Comparison of ENCODE assay signal across 16 cellular contexts in genomic region chr11:66008468-66009101, GRCh38. TPM values are rescaled to one million over a fixed set of nuclear protein-coding genes. Genes with fewer than 3 reads are reported as not detected.
A peak's percentile ranks its signal among the peaks of the same experiment; 100 is the strongest.
DNase-seq lines count a peak whose midpoint lies in the region; ATAC-seq, FAIRE-seq and TF ChIP-seq lines count a peak whose summit lies in the region.
"Had no signal": no experiment of that assay in that cellular context is flagged by ENCODE, and none has a peak within 500 bp of the region (broad histone marks: within the 10 kb centered on the region; RNA-seq: fewer than 3 reads in every experiment).

No MANE protein-coding gene starts in this region.

- intact Hi-C loops in mammary epithelial cell (cut with micrococcal nuclease) = no loop called here

- 21% methylated on average over 7 of the region's 10 CpGs for WGBS in mammary epithelial cell (ENCODE audit: low coverage, missing lambda C conversion rate)
- 56 to 63% (median 60%) methylated on average over 10 of the region's 10 CpGs for WGBS in small intestine, 3 donors

- ATAC-seq in DND-41 (ENCODE audit: insufficient read depth, low read depth) (peak; percentile 10; the same call in 1 of the 3 replicates), HG03280 (IDR thresholded peaks at IDR 0.05; ENCODE audit: unreplicated experiment) (no peak)
- ATAC-seq: body of pancreas; effector memory CD8-positive, alpha-beta T cell; right cardiac atrium; T-cell had no signal

- no peak for FAIRE-seq in small intestine (lab: Jason Lieb, UNC)

- TF ChIP-seq CTCF in DND-41 (IDR thresholded peaks at IDR 0.05; ENCODE audit: borderline replicate concordance, extremely low read depth, low read length, poor library complexity, severe bottlenecking) = no peak
- TF ChIP-seq CTCF in mammary epithelial cell (conservative IDR thresholded peaks at IDR 0.05 in 1 of 2, IDR thresholded peaks at IDR 0.05 in 1 of 2; ENCODE audit: extremely low read depth in 1 of 2, insufficient read depth in 1 of 2, low read depth in 1 of 2, low read length in 2 of 2) = no peak
- TF ChIP-seq CTCF in osteoblast (IDR thresholded peaks at IDR 0.05; ENCODE audit: extremely low read depth, low read depth, low read length) = no peak

- dilution Hi-C loops in mammary epithelial cell (cut with HindIII; ENCODE audit: low sequenced_read_pairs) = no loop called here

- CTCF ChIA-PET in mammary epithelial cell (lab: Charles Lee; ENCODE audit: low non-redundant PET) = no interaction called here

- H3K79me2 ChIP-seq in DND-41 (ENCODE audit: insufficient read depth, low read length) (peaks cover 5% of the 10 kb centered on the region), mammary epithelial cell (ENCODE audit: insufficient read depth, low read length) (peaks cover 10% of the 10 kb centered on the region), osteoblast (ENCODE audit: insufficient read depth, low read length) (peaks cover 8% of the 10 kb centered on the region)

- H3K9me3 ChIP-seq in DND-41 (ENCODE audit: insufficient read depth, low read length, severe bottlenecking) (no peaks in the 10 kb centered on the region), mammary epithelial cell (replicated peaks; ENCODE audit: insufficient read depth, low read length) (no peaks in the 10 kb centered on the region), osteoblast (ENCODE audit: low read depth, low read length) (no peaks in the 10 kb centered on the region), small intestine (ENCODE audit: control insufficient read depth, low read depth) (no peaks in the 10 kb centered on the region)
- H3K9me3 ChIP-seq: body of pancreas had no signal

- H3K4me1 ChIP-seq in DND-41 (ENCODE audit: insufficient read depth, low read length) (peaks cover 23% of the 10 kb centered on the region), mammary epithelial cell (ENCODE audit: insufficient read depth, low read length) (peaks cover 42% of the 10 kb centered on the region), osteoblast (ENCODE audit: insufficient read depth, low read length) (peaks cover 12% of the 10 kb centered on the region), small intestine (ENCODE audit: control insufficient read depth in 2 of 2, insufficient read depth in 1 of 2, low read depth in 1 of 2, low read length in 1 of 2) (peaks cover 0 to 2% of the 10 kb centered on the region in 2 donors)

- DNase-seq in DND-41 = no peak
- peak; percentile 78 for DNase-seq in M059J (ENCODE audit: low read depth)
- peak; percentile 63 for DNase-seq in mammary epithelial cell
- DNase-seq in osteoblast (ENCODE audit: insufficient read length, low spot score, missing footprints) = peak; percentile 71
- DNase-seq in DMS53 (lab: John Stamatoyannopoulos, UW) = no peak
- no peak for DNase-seq in small intestine
- DNase-seq: activated CD4-positive, alpha-beta T cell treated with anti-CD3 and anti-CD28 coated beads, Interleukin-2, amount 50 U/mL, for 4 hours; activated gamma-delta T cell; body of pancreas; effector memory CD8-positive, alpha-beta T cell; islet precursor cell; NCI-H187 treated with DMSO at 0.1 percent for 48 hours; right cardiac atrium; T-cell had no signal

- peaks cover 22% of the 10 kb centered on the region for H3K36me3 ChIP-seq in DND-41 (ENCODE audit: insufficient read depth, low read length)
- H3K36me3 ChIP-seq in mammary epithelial cell (ENCODE audit: insufficient read depth, low read length) = peaks cover 4% of the 10 kb centered on the region
- H3K36me3 ChIP-seq in osteoblast (ENCODE audit: insufficient read depth, low read length) = peaks cover 13% of the 10 kb centered on the region
- H3K36me3 ChIP-seq in small intestine (ENCODE audit: control insufficient read depth in 2 of 2, insufficient read depth in 2 of 2, low read length in 2 of 2) = peaks cover 0 to 2% of the 10 kb centered on the region in 2 donors

- H2AFZ ChIP-seq in DND-41 (ENCODE audit: low read depth, low read length) (no peak overlapping the region), mammary epithelial cell (ENCODE audit: low read depth, low read length) (peak overlapping the region; percentile 66), osteoblast (ENCODE audit: low read length) (peak overlapping the region; percentile 81)

- H4K20me1 ChIP-seq in DND-41 (ENCODE audit: insufficient read depth, low read length) (peaks cover 19% of the 10 kb centered on the region), mammary epithelial cell (ENCODE audit: insufficient read depth, low read length) (no peaks in the 10 kb centered on the region), osteoblast (ENCODE audit: insufficient read depth, low read length) (no peaks in the 10 kb centered on the region)

- no peaks in the 10 kb centered on the region for H3K27me3 ChIP-seq in DND-41 (ENCODE audit: insufficient read depth, low read length, poor library complexity)
- no peaks in the 10 kb centered on the region for H3K27me3 ChIP-seq in mammary epithelial cell (ENCODE audit: insufficient read depth, low read length)
- H3K27me3 ChIP-seq in osteoblast (ENCODE audit: insufficient read depth, low read length) = no peaks in the 10 kb centered on the region
- H3K27me3 ChIP-seq in small intestine (ENCODE audit: control insufficient read depth in 2 of 2, insufficient read depth in 2 of 2, low read length in 2 of 2) = peaks cover 0 to 12% of the 10 kb centered on the region in 2 donors
- H3K27me3 ChIP-seq: body of pancreas had no signal

- no TSS peak for BruUV-seq in mammary epithelial cell (replicated peaks; lab: Mats Ljungman, UMichigan)

- H3K4me2 ChIP-seq in DND-41 (ENCODE audit: insufficient read depth, low read length) (no peak overlapping the region), mammary epithelial cell (ENCODE audit: insufficient read depth, low read depth, low read length) (peak overlapping the region; percentile 22), osteoblast (ENCODE audit: insufficient read depth, low read length) (no peak overlapping the region)

- H3K27ac ChIP-seq in DND-41 (ENCODE audit: low read length) = no peak overlapping the region
- no peak overlapping the region for H3K27ac ChIP-seq in mammary epithelial cell (ENCODE audit: insufficient read depth, low read depth, low read length)
- no peak overlapping the region for H3K27ac ChIP-seq in osteoblast (ENCODE audit: low read depth, low read length)
- H3K27ac ChIP-seq in small intestine (ENCODE audit: low read depth in 1 of 2, low read length in 1 of 2) = no peak overlapping the region
- H3K27ac ChIP-seq: body of pancreas had no signal

- in situ Hi-C loops in mammary epithelial cell (cut with MboI; ENCODE audit: low sequenced_read_pairs in 2 of 2) = loop anchor here in 1 of 2 donors (25.0 kb wide), 1 partner anchor 296 kb away; the partner anchor contains the start of genes KAT5 and RNASEH2C

- H3K9ac ChIP-seq in DND-41 (ENCODE audit: low read depth, low read length) (no peak overlapping the region), mammary epithelial cell (ENCODE audit: insufficient read depth, low read length) (no peak overlapping the region)

- H3K4me3 ChIP-seq in DND-41 (ENCODE audit: low read depth in 1 of 2, low read length in 2 of 2) (no peak overlapping the region), mammary epithelial cell (replicated peaks in 1 of 3; ENCODE audit: insufficient read depth in 1 of 3, low read depth in 2 of 3, low read length in 3 of 3) (no peak overlapping the region), osteoblast (ENCODE audit: insufficient read depth, low read length) (no peak overlapping the region), small intestine (ENCODE audit: low read depth in 1 of 2, low read length in 2 of 2) (no peak overlapping the region)
- H3K4me3 ChIP-seq: body of pancreas had no signal

RNA-seq across cellular contexts. Expression of gene CST6, which starts 3.2 kb away (rescaled TPM):
- total RNA-seq in M059J (2014; rRNA removed; shearing (Covaris generic)) = 0.20 TPM in 1 of 2 replicates, not detected in the other
- 10 to 100 TPM in 1 of 2 donors, 1 to 10 TPM in 1; 1.3 to 21.5 TPM for total RNA-seq in mammary epithelial cell
- polyA plus RNA-seq in mammary epithelial cell = 8.3 TPM
- not detected for polyA minus RNA-seq in mammary epithelial cell
- 1.8 and 2.9 TPM in 2 replicates for total RNA-seq in osteoblast
- not detected for polyA plus RNA-seq in small intestine
- total RNA-seq: body of pancreas, T-cell had no signal
- polyA plus RNA-seq: IgD-negative memory B cell had no signal

RNA-seq across cellular contexts. Expression of gene BANF1, which starts 6.3 kb away (rescaled TPM):
- 97.1 and 106 TPM in 2 replicates for total RNA-seq in M059J (2014; rRNA removed; shearing (Covaris generic))
- 100 to 1,000 TPM in 1 of 2 donors, 10 to 100 TPM in 1; 22.8 to 174 TPM for total RNA-seq in mammary epithelial cell
- polyA plus RNA-seq in mammary epithelial cell = 155 TPM
- 111 TPM for polyA minus RNA-seq in mammary epithelial cell
- 14.5 and 14.7 TPM in 2 replicates for total RNA-seq in osteoblast
- 100 to 1,000 TPM in 1 of 3 donors, 10 to 100 TPM in 2; 80.0 to 193 (median 95.1) TPM for polyA plus RNA-seq in small intestine

RNA-seq across cellular contexts. Expression of gene EIF1AD, which starts 6.6 kb away (rescaled TPM):
- 46.0 and 46.9 TPM in 2 replicates for total RNA-seq in M059J (2014; rRNA removed; shearing (Covaris generic))
- 10 to 100 TPM; 26.8 to 36.9 TPM for total RNA-seq in mammary epithelial cell
- polyA plus RNA-seq in mammary epithelial cell = 40.5 TPM
- 74.5 TPM for polyA minus RNA-seq in mammary epithelial cell
- total RNA-seq in osteoblast = 28.6 and 31.2 TPM in 2 replicates
- 10 to 100 TPM; 14.8 to 19.8 (median 19.7) TPM for polyA plus RNA-seq in small intestine

RNA-seq across cellular contexts. Expression of gene CATSPER1, which starts 17.7 kb away (rescaled TPM):
- total RNA-seq in M059J (2014; rRNA removed; shearing (Covaris generic)) = 1.6 TPM in 2 replicates
- total RNA-seq in mammary epithelial cell = under 1 TPM in 1 of 2 donors, not detected in 1; 0.61 TPM
- 0.52 TPM for polyA plus RNA-seq in mammary epithelial cell
- polyA minus RNA-seq in mammary epithelial cell = not detected
- total RNA-seq in osteoblast = not detected in 2 replicates
- under 1 TPM in 1 of 3 donors, not detected in 2; 0.04 TPM for polyA plus RNA-seq in small intestine
- total RNA-seq: body of pancreas, right cardiac atrium, T-cell had no signal
- polyA plus RNA-seq: IgD-negative memory B cell, right cardiac atrium had no signal

RNA-seq across cellular contexts. Expression of gene GAL3ST3, which starts 40.4 kb away (rescaled TPM):
- total RNA-seq in M059J (2014; rRNA removed; shearing (Covaris generic)) = not detected in 2 replicates
- under 1 TPM in 1 of 2 donors, not detected in 1; under 0.01 TPM for total RNA-seq in mammary epithelial cell
- polyA plus RNA-seq in mammary epithelial cell = not detected
- not detected for polyA minus RNA-seq in mammary epithelial cell
- not detected in 2 replicates for total RNA-seq in osteoblast
- polyA plus RNA-seq in small intestine = under 1 TPM in 1 of 3 donors, not detected in 2; 0.12 TPM
- polyA plus RNA-seq: IgD-negative memory B cell had no signal

Comparison
In these comparisons a context has a peak if more than half of its experiments do, and no peak if none do; other contexts are left out.
1. DNase-seq: peak in M059J (single experiment), mammary epithelial cell (single experiment) and osteoblast (single experiment); none in DND-41 (single experiment), DMS53 (single experiment) and small intestine (single experiment).